In the genomic region with DNA sequence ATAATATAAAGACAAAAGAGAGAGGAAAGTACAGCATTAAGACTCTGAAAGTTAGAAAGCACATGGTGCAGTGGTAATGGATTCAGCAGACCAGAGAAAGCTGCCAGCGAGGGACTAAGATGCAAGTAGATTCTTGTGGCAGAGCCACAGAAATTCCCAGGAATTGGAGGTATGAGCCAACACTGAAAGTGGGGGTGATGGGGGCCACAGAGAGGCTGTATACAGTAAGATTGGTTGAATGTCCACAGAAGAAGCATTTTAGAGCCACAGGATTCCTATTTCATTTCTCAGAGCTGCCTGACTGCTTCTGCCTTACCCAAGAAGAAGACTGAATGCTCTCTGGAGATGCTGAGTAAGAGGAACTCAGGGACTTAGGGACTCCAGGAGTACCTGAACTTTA, we compare ENCODE assay signal across 2 cellular contexts.
TF ChIP-seq lines count a peak whose summit lies in the region.

No MANE protein-coding gene starts in this region.

TF ChIP-seq in IMR-90, 13 proteins besides CTCF, POLR2A, EP300 and RAD21 (continued from another document):
- TF ChIP-seq, protein P1, sequence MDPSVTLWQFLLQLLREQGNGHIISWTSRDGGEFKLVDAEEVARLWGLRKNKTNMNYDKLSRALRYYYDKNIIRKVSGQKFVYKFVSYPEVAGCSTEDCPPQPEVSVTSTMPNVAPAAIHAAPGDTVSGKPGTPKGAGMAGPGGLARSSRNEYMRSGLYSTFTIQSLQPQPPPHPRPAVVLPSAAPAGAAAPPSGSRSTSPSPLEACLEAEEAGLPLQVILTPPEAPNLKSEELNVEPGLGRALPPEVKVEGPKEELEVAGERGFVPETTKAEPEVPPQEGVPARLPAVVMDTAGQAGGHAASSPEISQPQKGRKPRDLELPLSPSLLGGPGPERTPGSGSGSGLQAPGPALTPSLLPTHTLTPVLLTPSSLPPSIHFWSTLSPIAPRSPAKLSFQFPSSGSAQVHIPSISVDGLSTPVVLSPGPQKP (IDR thresholded peaks at IDR 0.05; ENCODE audit: borderline replicate concordance, low read depth, low read length), result no peak
- TF ChIP-seq, protein P2, sequence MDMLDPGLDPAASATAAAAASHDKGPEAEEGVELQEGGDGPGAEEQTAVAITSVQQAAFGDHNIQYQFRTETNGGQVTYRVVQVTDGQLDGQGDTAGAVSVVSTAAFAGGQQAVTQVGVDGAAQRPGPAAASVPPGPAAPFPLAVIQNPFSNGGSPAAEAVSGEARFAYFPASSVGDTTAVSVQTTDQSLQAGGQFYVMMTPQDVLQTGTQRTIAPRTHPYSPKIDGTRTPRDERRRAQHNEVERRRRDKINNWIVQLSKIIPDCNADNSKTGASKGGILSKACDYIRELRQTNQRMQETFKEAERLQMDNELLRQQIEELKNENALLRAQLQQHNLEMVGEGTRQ (IDR thresholded peaks at IDR 0.05; ENCODE audit: low read depth, low read length), result no peak
- TF ChIP-seq NFE2L2 (IDR thresholded peaks at IDR 0.05; ENCODE audit: low read depth, low read length), result no peak
- no peak for TF ChIP-seq RFX5 (IDR thresholded peaks at IDR 0.05; ENCODE audit: low read depth, low read length)
- no peak for TF ChIP-seq MXI1 (IDR thresholded peaks at IDR 0.05; ENCODE audit: borderline replicate concordance, low read depth, low read length)
- no peak for TF ChIP-seq MAFK (IDR thresholded peaks at IDR 0.05; ENCODE audit: low read depth, low read length)
- no peak for TF ChIP-seq CEBPB (IDR thresholded peaks at IDR 0.05; ENCODE audit: low read depth, low read length)
- no peak for TF ChIP-seq BHLHE40 (IDR thresholded peaks at IDR 0.05; ENCODE audit: low read depth, low read length)

TF ChIP-seq in K562, 482 proteins besides CTCF, POLR2A, EP300 and RAD21 (continued from another document):
- TF ChIP-seq NFRKB (IDR thresholded peaks at IDR 0.05; ENCODE audit: low read depth), result no peak
- TF ChIP-seq, protein P3, sequence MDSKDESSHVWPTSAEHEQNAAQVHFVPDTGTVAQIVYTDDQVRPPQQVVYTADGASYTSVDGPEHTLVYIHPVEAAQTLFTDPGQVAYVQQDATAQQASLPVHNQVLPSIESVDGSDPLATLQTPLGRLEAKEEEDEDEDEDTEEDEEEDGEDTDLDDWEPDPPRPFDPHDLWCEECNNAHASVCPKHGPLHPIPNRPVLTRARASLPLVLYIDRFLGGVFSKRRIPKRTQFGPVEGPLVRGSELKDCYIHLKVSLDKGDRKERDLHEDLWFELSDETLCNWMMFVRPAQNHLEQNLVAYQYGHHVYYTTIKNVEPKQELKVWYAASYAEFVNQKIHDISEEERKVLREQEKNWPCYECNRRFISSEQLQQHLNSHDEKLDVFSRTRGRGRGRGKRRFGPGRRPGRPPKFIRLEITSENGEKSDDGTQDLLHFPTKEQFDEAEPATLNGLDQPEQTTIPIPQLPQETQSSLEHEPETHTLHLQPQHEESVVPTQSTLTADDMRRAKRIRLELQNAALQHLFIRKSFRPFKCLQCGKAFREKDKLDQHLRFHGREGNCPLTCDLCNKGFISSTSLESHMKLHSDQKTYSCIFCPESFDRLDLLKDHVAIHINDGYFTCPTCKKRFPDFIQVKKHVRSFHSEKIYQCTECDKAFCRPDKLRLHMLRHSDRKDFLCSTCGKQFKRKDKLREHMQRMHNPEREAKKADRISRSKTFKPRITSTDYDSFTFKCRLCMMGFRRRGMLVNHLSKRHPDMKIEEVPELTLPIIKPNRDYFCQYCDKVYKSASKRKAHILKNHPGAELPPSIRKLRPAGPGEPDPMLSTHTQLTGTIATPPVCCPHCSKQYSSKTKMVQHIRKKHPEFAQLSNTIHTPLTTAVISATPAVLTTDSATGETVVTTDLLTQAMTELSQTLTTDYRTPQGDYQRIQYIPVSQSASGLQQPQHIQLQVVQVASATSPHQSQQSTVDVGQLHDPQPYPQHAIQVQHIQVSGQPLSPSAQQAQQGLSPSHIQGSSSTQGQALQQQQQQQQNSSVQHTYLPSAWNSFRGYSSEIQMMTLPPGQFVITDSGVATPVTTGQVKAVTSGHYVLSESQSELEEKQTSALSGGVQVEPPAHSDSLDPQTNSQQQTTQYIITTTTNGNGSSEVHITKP (IDR thresholded peaks at IDR 0.05; ENCODE audit: partially characterized antibody), result no peak
- TF ChIP-seq, protein P4, sequence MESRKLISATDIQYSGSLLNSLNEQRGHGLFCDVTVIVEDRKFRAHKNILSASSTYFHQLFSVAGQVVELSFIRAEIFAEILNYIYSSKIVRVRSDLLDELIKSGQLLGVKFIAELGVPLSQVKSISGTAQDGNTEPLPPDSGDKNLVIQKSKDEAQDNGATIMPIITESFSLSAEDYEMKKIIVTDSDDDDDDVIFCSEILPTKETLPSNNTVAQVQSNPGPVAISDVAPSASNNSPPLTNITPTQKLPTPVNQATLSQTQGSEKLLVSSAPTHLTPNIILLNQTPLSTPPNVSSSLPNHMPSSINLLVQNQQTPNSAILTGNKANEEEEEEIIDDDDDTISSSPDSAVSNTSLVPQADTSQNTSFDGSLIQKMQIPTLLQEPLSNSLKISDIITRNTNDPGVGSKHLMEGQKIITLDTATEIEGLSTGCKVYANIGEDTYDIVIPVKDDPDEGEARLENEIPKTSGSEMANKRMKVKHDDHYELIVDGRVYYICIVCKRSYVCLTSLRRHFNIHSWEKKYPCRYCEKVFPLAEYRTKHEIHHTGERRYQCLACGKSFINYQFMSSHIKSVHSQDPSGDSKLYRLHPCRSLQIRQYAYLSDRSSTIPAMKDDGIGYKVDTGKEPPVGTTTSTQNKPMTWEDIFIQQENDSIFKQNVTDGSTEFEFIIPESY (CRISPR knock-in tag; IDR thresholded peaks at IDR 0.05), result no peak
- TF ChIP-seq ZNF699 (CRISPR knock-in tag; IDR thresholded peaks at IDR 0.05; ENCODE audit: insufficient replicate concordance), result no peak
- TF ChIP-seq ZNF561 (CRISPR knock-in tag; conservative IDR thresholded peaks at IDR 0.05), result no peak
- TF ChIP-seq, protein P5, sequence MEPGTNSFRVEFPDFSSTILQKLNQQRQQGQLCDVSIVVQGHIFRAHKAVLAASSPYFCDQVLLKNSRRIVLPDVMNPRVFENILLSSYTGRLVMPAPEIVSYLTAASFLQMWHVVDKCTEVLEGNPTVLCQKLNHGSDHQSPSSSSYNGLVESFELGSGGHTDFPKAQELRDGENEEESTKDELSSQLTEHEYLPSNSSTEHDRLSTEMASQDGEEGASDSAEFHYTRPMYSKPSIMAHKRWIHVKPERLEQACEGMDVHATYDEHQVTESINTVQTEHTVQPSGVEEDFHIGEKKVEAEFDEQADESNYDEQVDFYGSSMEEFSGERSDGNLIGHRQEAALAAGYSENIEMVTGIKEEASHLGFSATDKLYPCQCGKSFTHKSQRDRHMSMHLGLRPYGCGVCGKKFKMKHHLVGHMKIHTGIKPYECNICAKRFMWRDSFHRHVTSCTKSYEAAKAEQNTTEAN (CRISPR knock-in tag; IDR thresholded peaks at IDR 0.05), result no peak
- no peak for TF ChIP-seq TCF7 (IDR thresholded peaks at IDR 0.05; ENCODE audit: borderline replicate concordance)
- TF ChIP-seq TBL1XR1 (IDR thresholded peaks at IDR 0.05; ENCODE audit: low read length in 2 of 2), result no peak
- no peak for TF ChIP-seq ZNF778 (CRISPR knock-in tag; IDR thresholded peaks at IDR 0.05)
- TF ChIP-seq ZNF354B (CRISPR knock-in tag; IDR thresholded peaks at IDR 0.05), result no peak
